19 cellular contexts compared by ENCODE assay signal in genomic region chr17:57092779-57093178, GRCh38. TPM values are rescaled to one million over a fixed set of nuclear protein-coding genes. Genes with fewer than 3 reads are reported as not detected.
DNase-seq lines count a peak whose midpoint lies in the region; ATAC-seq, FAIRE-seq and TF ChIP-seq lines count a peak whose summit lies in the region.
"Had no signal": no experiment of that assay in that cellular context is flagged by ENCODE, and none has a peak within 500 bp of the region (broad histone marks: within the 10 kb centered on the region; RNA-seq: fewer than 3 reads in every experiment).

No MANE protein-coding gene starts in this region.

- intact Hi-C loops in GM12878 (cut with micrococcal nuclease; ENCODE audit: unreplicated experiment) = no loop called here

- CTCF ChIA-PET in GM12878 (lab: Yijun Ruan, JAX) = interaction anchor here (1.1 kb wide), 3 partner anchors 12 to 13 kb away, joined by 3 read pairs; no protein-coding TSS in a partner anchor

- H2BK15ac ChIP-seq in mesendoderm (replicated peaks; ENCODE audit: low read depth) = no peak overlapping the region

- in situ Hi-C loops in GM12878 (cut with MboI) = no loop called here

- ATAC-seq in GM12878 = no peak
- ATAC-seq in HG03045 (IDR thresholded peaks at IDR 0.05; ENCODE audit: unreplicated experiment) = no peak
- ATAC-seq: activated CD8-positive, alpha-beta T cell treated with anti-CD3 and anti-CD28 coated beads for 36 hours; T-cell had no signal

- no peak overlapping the region for H2AFZ ChIP-seq in GM12878 (ENCODE audit: control insufficient read depth, low read depth, low read length)
- H2AFZ ChIP-seq: parathyroid adenoma had no signal

- SMC1A ChIA-PET in GM12878 (lab: Charles Lee; ENCODE audit: uncharacterized antibody, unreplicated experiment) = interaction anchor here (1.0 to 1.8 kb wide), 2 partner anchors 10 to 12 kb away, joined by 5 read pairs; no protein-coding TSS in a partner anchor

- peaks cover 2 to 9% of the 10 kb centered on the region in 2 experiments for H3K36me3 ChIP-seq in GM12878 (ENCODE audit: control insufficient read depth in 2 of 2, insufficient read depth in 2 of 2, low read length in 1 of 2)
- H3K36me3 ChIP-seq in small intestine (ENCODE audit: control insufficient read depth in 2 of 2, insufficient read depth in 2 of 2, low read length in 2 of 2) = peaks cover 0 to 2% of the 10 kb centered on the region in 2 donors
- no peaks in the 10 kb centered on the region for H3K36me3 ChIP-seq in mesendoderm (ENCODE audit: control insufficient read depth, insufficient read depth, low read length)
- H3K36me3 ChIP-seq: HAP-1 had no signal

- peak overlapping the region; percentile 8; the same call in 1 of the 2 replicates for H3K4me2 ChIP-seq in GM12878 (ENCODE audit: control insufficient read depth, insufficient read depth)
- no peak overlapping the region for H3K4me2 ChIP-seq in mesendoderm (ENCODE audit: low read length)

- H4K20me1 ChIP-seq in GM12878 (ENCODE audit: control insufficient read depth, insufficient read depth) = peaks cover 2% of the 10 kb centered on the region; the same call in 1 of the 2 replicates

- H3K79me2 ChIP-seq in GM12878 (ENCODE audit: control insufficient read depth, insufficient read depth, low read length) (peaks cover 78% of the 10 kb centered on the region), mesendoderm (ENCODE audit: control insufficient read depth, insufficient read depth, low read length) (peaks cover 72% of the 10 kb centered on the region)

- H3K18ac ChIP-seq in mesendoderm (ENCODE audit: low read length) = no peak overlapping the region

- FAIRE-seq in GM12878 (lab: Jason Lieb, UNC) = no peak
- no peak for FAIRE-seq in small intestine (lab: Jason Lieb, UNC)
- FAIRE-seq: GM12892, keratinocyte had no signal

- no peak overlapping the region for H2AK5ac ChIP-seq in mesendoderm (ENCODE audit: low read length)

- no peak overlapping the region for H3K27ac ChIP-seq in GM12878 (ENCODE audit: control insufficient read depth, insufficient read depth)
- peak overlapping the region; percentile 76 for H3K27ac ChIP-seq in layer of hippocampus (ENCODE audit: low read depth, low read length)
- peak overlapping the region; percentile 27 to 73 for H3K27ac ChIP-seq in small intestine (ENCODE audit: low read depth in 1 of 2, low read length in 1 of 2)
- no peak overlapping the region for H3K27ac ChIP-seq in mesendoderm (ENCODE audit: low read depth, low read length)
- H3K27ac ChIP-seq: epithelial cell of prostate, parathyroid adenoma, RWPE1 had no signal

- POLR2A ChIA-PET in GM12878 (lab: Charles Lee) = no interaction called here

- H3K9ac ChIP-seq in GM12878 (ENCODE audit: control insufficient read depth, insufficient read depth, low read length) (no peak overlapping the region), mesendoderm (ENCODE audit: low read length) (no peak overlapping the region)
- H3K9ac ChIP-seq: parathyroid adenoma had no signal

- no peak overlapping the region for H3K4me3 ChIP-seq in GM12878
- H3K4me3 ChIP-seq in small intestine (ENCODE audit: low read depth in 1 of 2, low read length in 2 of 2) = no peak overlapping the region
- no peak overlapping the region for H3K4me3 ChIP-seq in mesendoderm (ENCODE audit: low read length)
- H3K4me3 ChIP-seq: HAP-1 had no signal

- RAD21 ChIA-PET in GM12878 (lab: Charles Lee; ENCODE audit: unreplicated experiment) = no interaction called here

- H3K4ac ChIP-seq in mesendoderm (ENCODE audit: low read depth, low read length) = no peak overlapping the region

- H3K9me3 ChIP-seq in GM12878 (replicated peaks; ENCODE audit: control insufficient read depth, insufficient read depth, low read length) = no peaks in the 10 kb centered on the region
- H3K9me3 ChIP-seq in small intestine (ENCODE audit: control insufficient read depth, low read depth) = no peaks in the 10 kb centered on the region
- H3K9me3 ChIP-seq: HAP-1 had no signal

- BruUV-seq in GM12878 (replicated peaks; lab: Mats Ljungman, UMichigan) = no TSS peak

- no peak overlapping the region for H3K56ac ChIP-seq in mesendoderm (ENCODE audit: low read length)

- no peak overlapping the region for H2BK120ac ChIP-seq in mesendoderm (ENCODE audit: low read depth, low read length)

- TF ChIP-seq EP300 in GM12878 (IDR thresholded peaks at IDR 0.05; ENCODE audit: borderline replicate concordance in 1 of 2, control insufficient read depth in 1 of 2, low read depth in 2 of 2, low read length in 2 of 2) = no peak

- no peak overlapping the region for H3K23ac ChIP-seq in mesendoderm (ENCODE audit: low read length)

- H4K5ac ChIP-seq in mesendoderm (ENCODE audit: low read length) = no peak overlapping the region

- H3K4me1 ChIP-seq in GM12878 (ENCODE audit: control insufficient read depth, insufficient read depth, low read length) (peaks cover 13% of the 10 kb centered on the region), small intestine (ENCODE audit: control insufficient read depth in 2 of 2, insufficient read depth in 1 of 2, low read depth in 1 of 2, low read length in 1 of 2) (peaks cover 27 to 30% of the 10 kb centered on the region in 2 donors), mesendoderm (ENCODE audit: control insufficient read depth, low read depth, low read length) (peaks cover 10% of the 10 kb centered on the region)

- DNase-seq in Ammon's horn (ENCODE audit: low spot score) (peak; percentile 63), GM12878 (ENCODE audit: low read depth, low spot score) (no peak), small intestine (peak; percentile 57), mesendoderm (no peak), retina (no peak), A172 (ENCODE audit: low spot score) (no peak)
- DNase-seq: activated CD8-positive, alpha-beta T cell treated with anti-CD3 and anti-CD28 coated beads for 36 hours; COR-L47; NCI-H2081 treated with DMSO at 0.1 percent for 48 hours; T-cell; WERI-Rb-1 had no signal

- TF ChIP-seq POLR2A in GM12878 (IDR thresholded peaks at IDR 0.05; ENCODE audit: low read depth, low read length) = no peak

- H3K79me1 ChIP-seq in mesendoderm (ENCODE audit: low read length) = peaks cover 33% of the 10 kb centered on the region

- no peak overlapping the region for H4K8ac ChIP-seq in mesendoderm (ENCODE audit: low read depth, low read length)

- no peak for TF ChIP-seq CTCF in GM12878 (IDR thresholded peaks at IDR 0.05 in 2 of 3, conservative IDR thresholded peaks at IDR 0.05 in 1 of 3; ENCODE audit: control insufficient read depth in 2 of 3, extremely low read depth in 1 of 3, insufficient read depth in 1 of 3, low read depth in 3 of 3, low read length in 3 of 3)

- no peak overlapping the region for H2BK5ac ChIP-seq in mesendoderm (ENCODE audit: low read length)

- no peak for TF ChIP-seq RAD21 in GM12878 (IDR thresholded peaks at IDR 0.05; ENCODE audit: insufficient read depth, low read depth, low read length)

- 94% methylated on average over 8 of the region's 8 CpGs for WGBS in GM12878 (ENCODE audit: insufficient coverage, insufficient replicate concordance, low lambda C conversion rate, missing lambda C conversion rate)
- WGBS in small intestine, 3 donors = 64 to 76% (median 68%) methylated on average over 8 of the region's 8 CpGs
- no CpG with 5 or more reads among the region's 8 CpGs for WGBS in mesendoderm (ENCODE audit: extremely low coverage, insufficient coverage, low lambda C conversion rate)

- H3K27me3 ChIP-seq in GM12878 (replicated peaks in 1 of 2; ENCODE audit: control insufficient read depth in 2 of 2, insufficient read depth in 2 of 2, low read length in 1 of 2) (no peaks in the 10 kb centered on the region), layer of hippocampus (ENCODE audit: control insufficient read depth, insufficient read depth, low read length) (no peaks in the 10 kb centered on the region), small intestine (ENCODE audit: control insufficient read depth in 2 of 2, insufficient read depth in 2 of 2, low read length in 2 of 2) (no peaks in the 10 kb centered on the region), mesendoderm (ENCODE audit: insufficient read depth, low read length, poor library complexity) (no peaks in the 10 kb centered on the region)

TF ChIP-seq in GM12878, 131 proteins besides CTCF, POLR2A, EP300 and RAD21 (continues in another document):
- no peak for TF ChIP-seq ZNF622 (IDR thresholded peaks at IDR 0.05)
- no peak for TF ChIP-seq MYB (IDR thresholded peaks at IDR 0.05; ENCODE audit: borderline replicate concordance, low read depth, low read length)
- TF ChIP-seq MXI1 (IDR thresholded peaks at IDR 0.05; ENCODE audit: low read depth, low read length) = no peak
- TF ChIP-seq RB1 (IDR thresholded peaks at IDR 0.05; ENCODE audit: borderline replicate concordance) = no peak
- no peak for TF ChIP-seq WRNIP1 (IDR thresholded peaks at IDR 0.05; ENCODE audit: borderline replicate concordance, low read depth, low read length)

RNA-seq across cellular contexts. Expression of gene AKAP1, which starts 7.7 kb away (rescaled TPM):
- total RNA-seq in GM12878 (2013; cell fraction: nucleolus; rRNA removed) = 45.9 and 58.6 TPM in 2 replicates
- total RNA-seq in GM12878 (2014; rRNA removed) = 40.7 and 50.5 TPM in 2 replicates
- 29.5 and 36.8 TPM in 2 replicates for total RNA-seq in GM12878 (2014; rRNA removed; fragmentation: Illumina TruSeq; extraction: Trizol)
- total RNA-seq in GM12878 (2021) = 39.9 and 45.9 TPM in 2 replicates
- 11.0 TPM for polyA plus RNA-seq in GM12878 (2011; ENCODE audit: low read depth)
- polyA plus RNA-seq in GM12878 (2011; rRNA removed) = 15.6 and 39.2 TPM in 2 replicates
- 61.3 and 66.5 TPM in 2 replicates for polyA plus RNA-seq in GM12878 (2011; cell fraction: cytosol; rRNA removed)
- polyA plus RNA-seq in GM12878 (2011; cell fraction: nucleus; rRNA removed) = 176 and 195 TPM in 2 replicates
- polyA plus RNA-seq in GM12878 (2012) = 13.5 and 18.3 TPM in 2 replicates
- 30.9 and 48.4 TPM in 2 replicates for polyA plus RNA-seq in GM12878 (2014; fragmentation: Illumina TruSeq; extraction: Trizol)
- 10 to 100 TPM; 11.9 to 15.2 TPM for polyA plus RNA-seq in GM12878 (2014; fragmentation: Nextera tagmentation; extraction: Ambion mirVana)
- polyA plus RNA-seq in GM12878 (2014; rRNA removed) = 34.4 and 58.8 TPM in 2 replicates
- 10 to 100 TPM; 37.1 to 40.9 TPM for polyA plus RNA-seq in GM12878 (2016; fragmentation: Nextera tagmentation; extraction: Ambion mirVana)
- polyA minus RNA-seq in GM12878 (2011; rRNA and poly(A)+ RNA removed) = 66.9 and 103 TPM in 2 replicates
- 28.3 and 33.3 TPM in 2 replicates for polyA minus RNA-seq in GM12878 (2011; cell fraction: cytosol; rRNA and poly(A)+ RNA removed)
- 29.7 and 38.4 TPM in 2 replicates for polyA minus RNA-seq in GM12878 (2011; cell fraction: nucleus; rRNA and poly(A)+ RNA removed)
- 10 to 100 TPM; 28.9 to 68.6 (median 42.3) TPM for polyA plus RNA-seq in small intestine
- 32.9 TPM for polyA plus RNA-seq in mesendoderm (2013, experiment 1 of 2)
- 34.0 TPM for polyA plus RNA-seq in mesendoderm (2013, experiment 2 of 2)
- total RNA-seq in A172 (2014; rRNA removed; shearing (Covaris generic)) = 22.0 and 38.5 TPM in 2 replicates

Comparison
In these comparisons a context has a peak if more than half of its experiments do, and no peak if none do; other contexts are left out.
1. DNase-seq: peak in Ammon's horn (single experiment) and small intestine (single experiment); none in GM12878 (single experiment), mesendoderm (single experiment), retina (single experiment) and A172 (single experiment).
2. H3K27ac ChIP-seq: peak in layer of hippocampus (single experiment) and small intestine (2 of 2); none in GM12878 (single experiment) and mesendoderm (single experiment).